In genomic region chr2:59732861-59733603, GRCh38 we compare ENCODE assay signal across 19 cellular contexts.
DNase-seq lines count a peak whose midpoint lies in the region; ATAC-seq and TF ChIP-seq lines count a peak whose summit lies in the region.
"Had no signal": no experiment of that assay in that cellular context is flagged by ENCODE, and none has a peak within 500 bp of the region (broad histone marks: within the 10 kb centered on the region; RNA-seq: fewer than 3 reads in every experiment).

No MANE protein-coding gene starts in this region.

- no peaks in the 10 kb centered on the region for H3K36me3 Mint-ChIP-seq in endodermal cell (ENCODE audit: low read depth)
- no peaks in the 10 kb centered on the region for H3K36me3 Mint-ChIP-seq in neural progenitor cell
- H3K36me3 Mint-ChIP-seq: CD8-positive, alpha-beta T cell had no signal

- peak overlapping the region; percentile 67 for H2AFZ ChIP-seq in neural progenitor cell (replicated peaks)

- TF ChIP-seq CTCF in endodermal cell (conservative IDR thresholded peaks at IDR 0.05): no peak
- no peak for TF ChIP-seq CTCF in neural progenitor cell (IDR thresholded peaks at IDR 0.05)

- H3K9ac ChIP-seq in endodermal cell (ENCODE audit: extremely low read depth, low read length, poor library complexity, severe bottlenecking): no peak overlapping the region
- no peak overlapping the region for H3K9ac ChIP-seq in neural progenitor cell

- H3K9me3 Mint-ChIP-seq in endodermal cell (no peaks in the 10 kb centered on the region), neural progenitor cell (peaks cover 2% of the 10 kb centered on the region)
- H3K9me3 Mint-ChIP-seq: CD8-positive, alpha-beta T cell had no signal

- no peaks in the 10 kb centered on the region for H4K20me1 ChIP-seq in neural progenitor cell (ENCODE audit: low read depth)

- H3K27me3 Mint-ChIP-seq in endodermal cell (ENCODE audit: insufficient read depth): no peaks in the 10 kb centered on the region
- peaks cover 7% of the 10 kb centered on the region for H3K27me3 Mint-ChIP-seq in neural progenitor cell (ENCODE audit: insufficient read depth, low read depth)

- no peaks in the 10 kb centered on the region for H3F3A ChIP-seq in neural progenitor cell (ENCODE audit: low read depth)

- DNase-seq in ELF-1 (ENCODE audit: low read depth, low spot score) (peak; percentile 67), endodermal cell (peak; percentile 48), neural progenitor cell (ENCODE audit: low spot score) (no peak), NCI-H1048 (lab: John Stamatoyannopoulos, UW) (no peak), NCI-H187 (lab: John Stamatoyannopoulos, UW) (no peak)
- DNase-seq in stimulated activated CD4-positive, alpha-beta T cell treated with anti-CD3 and anti-CD28 coated beads, Interleukin-1b, Interleukin-23, amount 100 ng/mL, for 48 hours: no peak
- DNase-seq in activated effector memory CD4-positive, alpha-beta T cell treated with Interleukin-2 at 50 U/mL for 16 hours: no peak
- DNase-seq: BE2C; CD8-positive, alpha-beta T cell; GF-D8; HCEC 1CT; KG1; NCI-H1092; NCI-H1694; NCI-H446 treated with DMSO at 0.1 percent for 48 hours; NCI-H774; Peyer's patch; SHP77 treated with DMSO at 0.1 percent for 48 hours had no signal

- H3K4me1 ChIP-seq in endodermal cell (ENCODE audit: control insufficient read depth, insufficient read depth, low read length) (no peaks in the 10 kb centered on the region), neural progenitor cell (no peaks in the 10 kb centered on the region)
- H3K4me1 ChIP-seq: BE2C, Peyer's patch had no signal

- peak; percentile 43 for ATAC-seq in HG02798 (IDR thresholded peaks at IDR 0.05; ENCODE audit: poor library complexity, unreplicated experiment)
- ATAC-seq: CD8-positive, alpha-beta T cell had no signal

- H3K4me1 Mint-ChIP-seq in endodermal cell (peaks cover 15% of the 10 kb centered on the region), neural progenitor cell (peaks cover 32% of the 10 kb centered on the region)

- H3K27ac Mint-ChIP-seq in endodermal cell: peak overlapping the region; percentile 82
- no peak overlapping the region for H3K27ac Mint-ChIP-seq in neural progenitor cell
- H3K27ac Mint-ChIP-seq: CD8-positive, alpha-beta T cell had no signal

- no peaks in the 10 kb centered on the region for H3K79me2 ChIP-seq in neural progenitor cell (ENCODE audit: low read depth)

- no peak overlapping the region for H3K27ac ChIP-seq in endodermal cell (ENCODE audit: low read depth, low read length)
- H3K27ac ChIP-seq in neural progenitor cell: no peak overlapping the region
- H3K27ac ChIP-seq: Peyer's patch had no signal

- H3K4me2 ChIP-seq in neural progenitor cell: no peak overlapping the region

- H3K36me3 ChIP-seq in endodermal cell (ENCODE audit: control insufficient read depth, insufficient read depth, low read length): no peaks in the 10 kb centered on the region
- H3K36me3 ChIP-seq in neural progenitor cell: no peaks in the 10 kb centered on the region
- H3K36me3 ChIP-seq: BE2C, Peyer's patch had no signal

- no peak overlapping the region for H3K4me3 Mint-ChIP-seq in endodermal cell
- H3K4me3 Mint-ChIP-seq in neural progenitor cell: no peak overlapping the region
- H3K4me3 Mint-ChIP-seq: CD8-positive, alpha-beta T cell had no signal

- no peak overlapping the region for H3K4me3 ChIP-seq in endodermal cell (ENCODE audit: low read length)
- H3K4me3 ChIP-seq in neural progenitor cell: no peak overlapping the region
- H3K4me3 ChIP-seq: Peyer's patch had no signal

- H3K27me3 ChIP-seq in endodermal cell (ENCODE audit: control insufficient read depth, insufficient read depth, low read length, poor library complexity, severe bottlenecking) (no peaks in the 10 kb centered on the region), neural progenitor cell (no peaks in the 10 kb centered on the region)
- H3K27me3 ChIP-seq: BE2C, Peyer's patch had no signal

- WGBS in endodermal cell (ENCODE audit: insufficient coverage in 1 of 2, insufficient read length in 1 of 2), 2 experiments: 92 to 93% methylated on average over 10 to 15 of the region's 16 CpGs

- H3K9me3 ChIP-seq in endodermal cell (ENCODE audit: control insufficient read depth, low read length): no peaks in the 10 kb centered on the region
- no peaks in the 10 kb centered on the region for H3K9me3 ChIP-seq in neural progenitor cell (ENCODE audit: low read depth)
- H3K9me3 ChIP-seq: BE2C, Peyer's patch had no signal

Comparison
In these comparisons a context has a peak if more than half of its experiments do, and no peak if none do; other contexts are left out.
1. DNase-seq: peak in ELF-1 (single experiment) and endodermal cell (single experiment); none in neural progenitor cell (single experiment), stimulated activated CD4-positive, alpha-beta T cell treated with anti-CD3 and anti-CD28 coated beads, Interleukin-1b, Interleukin-23, amount 100 ng/mL, for 48 hours (single experiment), NCI-H1048 (single experiment), NCI-H187 (0 of 2) and activated effector memory CD4-positive, alpha-beta T cell treated with Interleukin-2 at 50 U/mL for 16 hours (single experiment).